In genomic region chr10:95277201-95277570, GRCh38 we compare ENCODE assay signal across 1 cellular context.
TF ChIP-seq lines count a peak whose summit lies in the region.

No MANE protein-coding gene starts in this region.

TF ChIP-seq in HepG2, 621 proteins besides CTCF, POLR2A, EP300 and RAD21:
- TF ChIP-seq NONO (IDR thresholded peaks at IDR 0.05) (no peak), NONO (CRISPR knock-in tag; conservative IDR thresholded peaks at IDR 0.05) (no peak), ZNF770 (CRISPR knock-in tag; IDR thresholded peaks at IDR 0.05) (peak; percentile 12; the same call in 1 of the 2 replicates), ZNF256 (CRISPR knock-in tag; conservative IDR thresholded peaks at IDR 0.05) (no peak), IKZF5 (CRISPR knock-in tag; IDR thresholded peaks at IDR 0.05) (no peak)
